ENCODE assay signal across 8 cellular contexts in genomic region chr2:202033317-202034248, GRCh38. TPM values are rescaled to one million over a fixed set of nuclear protein-coding genes. Genes with fewer than 3 reads are reported as not detected.
A peak's percentile ranks its signal among the peaks of the same experiment; 100 is the strongest.
DNase-seq lines count a peak whose midpoint lies in the region; ATAC-seq, FAIRE-seq and TF ChIP-seq lines count a peak whose summit lies in the region.

TSS of gene FZD7 (plus strand) at chr2:202033855. CDS start at chr2:202034648, 793 bp downstream.

- peaks cover 37% of the 10 kb centered on the region for H3K27me3 Mint-ChIP-seq in activated CD8-positive, alpha-beta memory T cell treated with anti-CD3 and anti-CD28 coated beads, Interleukin-2, amount 10 ng/mL, durations not matched to agents 7 days and 5 days

- peak within 1 kb of the TSS; percentile 99 for H4K5ac ChIP-seq in H1 (ENCODE audit: insufficient read length, low read depth, low read length)

- peak within 1 kb of the TSS; percentile 100 for H3K18ac ChIP-seq in H1 (ENCODE audit: extremely low read depth, low read length)

- H2BK5ac ChIP-seq in H1 (ENCODE audit: low read depth, low read length) = peak within 1 kb of the TSS; percentile 99

- H3K4me1 ChIP-seq in BLaER1 treated with 17β-estradiol and CSF1 and Interleukin-3, amounts not matched to agents 10 nM and 100 nM = peaks cover 11 to 37% (median 22%) of the 10 kb centered on the region in 10 experiments
- peaks cover 4 to 14% (median 6%) of the 10 kb centered on the region in 4 experiments for H3K4me1 ChIP-seq in H1 (replicated peaks in 1 of 4; ENCODE audit: control insufficient read depth in 3 of 4, insufficient read depth in 4 of 4, low read length in 3 of 4)

- H2BK20ac ChIP-seq in H1 (ENCODE audit: low read length) = peak within 1 kb of the TSS; percentile 87

- TF ChIP-seq POLR2A in H1 (IDR thresholded peaks at IDR 0.05; ENCODE audit: control extremely low read depth in 1 of 2, low read depth in 2 of 2, low read length in 2 of 2) = peak in 1 of 2 experiments; percentile 66; a peak in 2 of 3 replicates

- H3K36me3 ChIP-seq in BLaER1 treated with 17β-estradiol and CSF1 and Interleukin-3, amounts not matched to agents 10 nM and 100 nM = no peaks in the 10 kb centered on the region
- peaks cover 9 to 39% (median 18%) of the 10 kb centered on the region in 4 experiments for H3K36me3 ChIP-seq in H1 (ENCODE audit: control insufficient read depth in 2 of 4, insufficient read depth in 4 of 4, low read length in 3 of 4)

- H3K36me3 Mint-ChIP-seq in activated CD8-positive, alpha-beta memory T cell treated with anti-CD3 and anti-CD28 coated beads, Interleukin-2, amount 10 ng/mL, durations not matched to agents 7 days and 5 days = peaks cover 1% of the 10 kb centered on the region

- H3K79me2 ChIP-seq in H1 (ENCODE audit: control insufficient read depth in 1 of 2, insufficient read depth in 2 of 2, low read length in 2 of 2) = peaks cover 30 to 58% of the 10 kb centered on the region in 2 experiments

- no peak within 1 kb of the TSS for H2AFZ ChIP-seq in H1 (ENCODE audit: low read length)

- no peak within 1 kb of the TSS for H3K23ac ChIP-seq in H1 (ENCODE audit: insufficient read length)

- H3K79me1 ChIP-seq in H1 (ENCODE audit: low read depth, low read length) = no peaks in the 10 kb centered on the region

- H4K8ac ChIP-seq in H1 (ENCODE audit: extremely low read depth, insufficient read depth, low read length) = peak within 1 kb of the TSS; percentile 97

- peaks cover 35 to 69% (median 62%) of the 10 kb centered on the region in 11 experiments for H3K27me3 ChIP-seq in BLaER1 treated with 17β-estradiol and CSF1 and Interleukin-3, amounts not matched to agents 10 nM and 100 nM
- no peaks in the 10 kb centered on the region for H3K27me3 ChIP-seq in H1 (replicated peaks in 1 of 4; ENCODE audit: control insufficient read depth in 3 of 4, extremely low read depth in 1 of 4, insufficient read depth in 3 of 4, low read length in 3 of 4)

- H3K4me1 Mint-ChIP-seq in activated CD8-positive, alpha-beta memory T cell treated with anti-CD3 and anti-CD28 coated beads, Interleukin-2, amount 10 ng/mL, durations not matched to agents 7 days and 5 days = peaks cover 12% of the 10 kb centered on the region

- H3K4me3 Mint-ChIP-seq in activated CD8-positive, alpha-beta memory T cell treated with anti-CD3 and anti-CD28 coated beads, Interleukin-2, amount 10 ng/mL, durations not matched to agents 7 days and 5 days = peak within 1 kb of the TSS; percentile 77

- H3K14ac ChIP-seq in H1 (ENCODE audit: insufficient read length) = peak within 1 kb of the TSS; percentile 95

- TF ChIP-seq CTCF in H1 (IDR thresholded peaks at IDR 0.05; ENCODE audit: control extremely low read depth in 1 of 3, insufficient read depth in 1 of 3, low read depth in 1 of 3, low read length in 3 of 3) = peak in 1 of 3 experiments; percentile 14; a peak in 1 of 4 replicates

- H3K56ac ChIP-seq in H1 (replicated peaks; ENCODE audit: insufficient read length, low read depth, low read length) = peak within 1 kb of the TSS; percentile 99

- peak within 1 kb of the TSS; percentile 20 for H3K27ac Mint-ChIP-seq in activated CD8-positive, alpha-beta memory T cell treated with anti-CD3 and anti-CD28 coated beads, Interleukin-2, amount 10 ng/mL, durations not matched to agents 7 days and 5 days

- no peaks in the 10 kb centered on the region for H3K9me3 ChIP-seq in BLaER1 treated with 17β-estradiol and CSF1 and Interleukin-3, amounts not matched to agents 10 nM and 100 nM (replicated peaks in 1 of 11)
- H3K9me3 ChIP-seq in H1 (ENCODE audit: insufficient read depth in 2 of 2, low read depth in 1 of 2, low read length in 1 of 2) = no peaks in the 10 kb centered on the region

- peak within 1 kb of the TSS; percentile 99 for H4K91ac ChIP-seq in H1 (replicated peaks; ENCODE audit: insufficient read length, low read length)

- H3K4me2 ChIP-seq in BLaER1 treated with 17β-estradiol and CSF1 and Interleukin-3, amounts not matched to agents 10 nM and 100 nM = peak within 1 kb of the TSS; percentile 94 to 100 (median 99)
- H3K4me2 ChIP-seq in H1 (ENCODE audit: insufficient read depth in 1 of 2, low read depth in 2 of 2, low read length in 2 of 2) = peak within 1 kb of the TSS; percentile 82 to 90

- H3K9me3 Mint-ChIP-seq in activated CD8-positive, alpha-beta memory T cell treated with anti-CD3 and anti-CD28 coated beads, Interleukin-2, amount 10 ng/mL, durations not matched to agents 7 days and 5 days (ENCODE audit: low read depth) = no peaks in the 10 kb centered on the region

- H3K27ac ChIP-seq in BLaER1 treated with 17β-estradiol and CSF1 and Interleukin-3, amounts not matched to agents 10 nM and 100 nM = peak within 1 kb of the TSS; percentile 58 to 84 (median 68)
- H3K27ac ChIP-seq in H1 (ENCODE audit: low read depth, low read length) = peak within 1 kb of the TSS; percentile 96

- TF ChIP-seq EP300 in H1 (IDR thresholded peaks at IDR 0.05; ENCODE audit: borderline replicate concordance in 1 of 2, low read depth in 2 of 2, low read length in 2 of 2) = 0 out of 3 replicates have a peak, but pooled peaks of 1 of the 2 experiments have one; percentile 4

- peak; percentile 7 for FAIRE-seq in H1 (lab: Jason Lieb, UNC)

- TF ChIP-seq RAD21 in H1 (IDR thresholded peaks at IDR 0.05 in 1 of 2, conservative IDR thresholded peaks at IDR 0.05 in 1 of 2; ENCODE audit: low read depth in 2 of 2, low read length in 2 of 2) = no peak

- peak within 1 kb of the TSS; percentile 46; the same call in 1 of the 2 replicates for H2BK15ac ChIP-seq in H1 (ENCODE audit: low read length)

- ATAC-seq in GM19043 (IDR thresholded peaks at IDR 0.05; ENCODE audit: low read depth, unreplicated experiment) = peak; percentile 79
- peak; percentile 60 for ATAC-seq in HG03378 (IDR thresholded peaks at IDR 0.05; ENCODE audit: unreplicated experiment)
- ATAC-seq in activated CD8-positive, alpha-beta memory T cell treated with anti-CD3 and anti-CD28 coated beads, Interleukin-2, amount 10 ng/mL, durations not matched to agents 7 days and 5 days = peak; percentile 86

- CTCF ChIA-PET in activated CD8-positive, alpha-beta memory T cell treated with anti-CD3 and anti-CD28 coated beads, Interleukin-2, amount 10 ng/mL, durations not matched to agents 7 days and 5 days (lab: Charles Lee) = no interaction called here
- CTCF ChIA-PET in H1 (lab: Charles Lee; ENCODE audit: partially characterized antibody) = no interaction called here

- 1% methylated on average over 74 of the region's 109 CpGs; no CpG with 5 or more reads in 1 of the 2 experiments for WGBS in H1 (ENCODE audit: extremely low coverage in 1 of 2, insufficient coverage in 1 of 2, insufficient read length in 1 of 2, insufficient replicate concordance in 2 of 2, low coverage in 1 of 2, low lambda C conversion rate in 2 of 2, missing lambda C conversion rate in 1 of 2), 2 experiments

- DNase-seq in NCI-H82 (lab: John Stamatoyannopoulos, UW) = peak; percentile 93
- DNase-seq in activated CD8-positive, alpha-beta memory T cell treated with anti-CD3 and anti-CD28 coated beads, Interleukin-2, amount 10 ng/mL, durations not matched to agents 7 days and 5 days = peak; percentile 89
- peak; percentile 75 to 91 for DNase-seq in H1 (ENCODE audit: low read depth in 1 of 2, low spot score in 2 of 2)
- DNase-seq in mesenteric fat pad (ENCODE audit: low spot score) = peak; percentile 97
- peak; percentile 74 for DNase-seq in stimulated activated CD8-positive, alpha-beta memory T cell treated with anti-CD3 and anti-CD28 coated beads, Interleukin-12 subunit alpha, Interleukin-12 subunit beta, amount 100 ng/mL, for 4 hours (ENCODE audit: low read depth)

- H2BK120ac ChIP-seq in H1 (replicated peaks; ENCODE audit: low read depth, low read length) = peak within 1 kb of the TSS; percentile 88

- H2AK5ac ChIP-seq in H1 (ENCODE audit: low read depth, low read length) = peak within 1 kb of the TSS; percentile 58

- H3K9ac ChIP-seq in BLaER1 treated with 17β-estradiol and CSF1 and Interleukin-3, amounts not matched to agents 10 nM and 100 nM = peak within 1 kb of the TSS; percentile 72 to 85 (median 84)
- H3K9ac ChIP-seq in H1 (replicated peaks in 1 of 4; ENCODE audit: extremely low read depth in 1 of 4, low read depth in 3 of 4, low read length in 3 of 4) = peak within 1 kb of the TSS; percentile 92 to 95 (median 94)

- peak within 1 kb of the TSS; percentile 92 for H2BK12ac ChIP-seq in H1 (ENCODE audit: low read depth, low read length)

- POLR2A ChIA-PET in H1 (lab: Charles Lee; ENCODE audit: partially characterized antibody) = interaction anchor here (0.7 to 1.0 kb wide), 3 partner anchors 9 to 38 kb away, joined by 3 read pairs; no protein-coding TSS in a partner anchor

- H4K20me1 ChIP-seq in BLaER1 treated with 17β-estradiol and CSF1 and Interleukin-3, amounts not matched to agents 10 nM and 100 nM = peaks cover 10 to 28% (median 18%) of the 10 kb centered on the region in 11 experiments; a peak in 17 of 22 replicates
- peaks cover 26 to 29% of the 10 kb centered on the region in 2 experiments for H4K20me1 ChIP-seq in H1 (replicated peaks in 1 of 2; ENCODE audit: control insufficient read depth in 1 of 2, insufficient read depth in 2 of 2, low read length in 2 of 2)

- H3K4ac ChIP-seq in H1 (replicated peaks; ENCODE audit: insufficient read length, low read depth, low read length) = peak within 1 kb of the TSS; percentile 87

- H3K4me3 ChIP-seq in BLaER1 treated with 17β-estradiol and CSF1 and Interleukin-3, amounts not matched to agents 10 nM and 100 nM = peak within 1 kb of the TSS; percentile 73 to 94 (median 79)
- peak within 1 kb of the TSS; percentile 96 to 98 (median 98) for H3K4me3 ChIP-seq in H1 (ENCODE audit: extremely low read depth in 1 of 4, insufficient read depth in 2 of 4, low read depth in 3 of 4, low read length in 4 of 4)

- peaks cover 9% of the 10 kb centered on the region; the same call in 1 of the 2 replicates for H3K23me2 ChIP-seq in H1 (ENCODE audit: low read depth, low read length)

TF ChIP-seq in H1, 55 proteins besides CTCF, POLR2A, EP300 and RAD21 (continues in another document):
- TF ChIP-seq TCF12 (IDR thresholded peaks at IDR 0.05; ENCODE audit: low read depth, low read length) (no peak), MAX (IDR thresholded peaks at IDR 0.05) (no peak; the same call in 1 of the 2 replicates)

RNA-seq across cellular contexts. Expression of gene FZD7, which starts in this region (rescaled TPM):
- total RNA-seq in activated CD8-positive, alpha-beta memory T cell treated with anti-CD3 and anti-CD28 coated beads, Interleukin-2, amount 10 ng/mL, durations not matched to agents 7 days and 5 days = 1 to 10 TPM in 1 of 2 experiments, under 1 TPM in 1; 0.18 to 3.4 TPM
- total RNA-seq in H1 (2021; fragmentation: NEBNext Ultra II Directional; extraction: Animal tissue kit (Norgen Biotek cat#: 25700)) = 246 TPM in 2 replicates
- polyA plus RNA-seq in H1 (2011; rRNA removed) = 176 and 280 TPM in 2 replicates
- 156 TPM for polyA plus RNA-seq in H1 (2011; cell fraction: cytosol; rRNA removed)
- 238 TPM for polyA plus RNA-seq in H1 (2011; cell fraction: nucleus; rRNA removed)
- polyA plus RNA-seq in H1 (2012, experiment 1 of 2) = 145 to 162 TPM (median 157 TPM) in 4 replicates
- polyA plus RNA-seq in H1 (2012, experiment 2 of 2) = 136 TPM
- polyA plus RNA-seq in H1 (2013, experiment 1 of 2) = 295 TPM
- polyA plus RNA-seq in H1 (2013, experiment 2 of 2) = 302 TPM
- 158 and 159 TPM in 2 replicates for polyA minus RNA-seq in H1 (2011; rRNA and poly(A)+ RNA removed)
- 315 TPM for polyA minus RNA-seq in H1 (2011; cell fraction: cytosol; rRNA and poly(A)+ RNA removed)
- 207 TPM for polyA minus RNA-seq in H1 (2011; cell fraction: nucleus; rRNA and poly(A)+ RNA removed)
- 7.8 TPM for total RNA-seq in mesenteric fat pad

Comparison
In these comparisons a context has a peak if more than half of its experiments do, and no peak if none do; other contexts are left out.
1. Peak in every context shown above with its lines: DNase-seq, ATAC-seq, H3K4me3 ChIP-seq and H3K27ac ChIP-seq.
2. RNA of gene FZD7 (total RNA-seq): 246 TPM in H1; 7.8 TPM in mesenteric fat pad (single experiment) and 0.18 to 3.4 TPM in activated CD8-positive, alpha-beta memory T cell treated with anti-CD3 and anti-CD28 coated beads, Interleukin-2, amount 10 ng/mL, durations not matched to agents 7 days and 5 days; every median in the first group is over 10 times any median in the second.